13 cellular contexts compared by ENCODE assay signal in the genomic region with DNA sequence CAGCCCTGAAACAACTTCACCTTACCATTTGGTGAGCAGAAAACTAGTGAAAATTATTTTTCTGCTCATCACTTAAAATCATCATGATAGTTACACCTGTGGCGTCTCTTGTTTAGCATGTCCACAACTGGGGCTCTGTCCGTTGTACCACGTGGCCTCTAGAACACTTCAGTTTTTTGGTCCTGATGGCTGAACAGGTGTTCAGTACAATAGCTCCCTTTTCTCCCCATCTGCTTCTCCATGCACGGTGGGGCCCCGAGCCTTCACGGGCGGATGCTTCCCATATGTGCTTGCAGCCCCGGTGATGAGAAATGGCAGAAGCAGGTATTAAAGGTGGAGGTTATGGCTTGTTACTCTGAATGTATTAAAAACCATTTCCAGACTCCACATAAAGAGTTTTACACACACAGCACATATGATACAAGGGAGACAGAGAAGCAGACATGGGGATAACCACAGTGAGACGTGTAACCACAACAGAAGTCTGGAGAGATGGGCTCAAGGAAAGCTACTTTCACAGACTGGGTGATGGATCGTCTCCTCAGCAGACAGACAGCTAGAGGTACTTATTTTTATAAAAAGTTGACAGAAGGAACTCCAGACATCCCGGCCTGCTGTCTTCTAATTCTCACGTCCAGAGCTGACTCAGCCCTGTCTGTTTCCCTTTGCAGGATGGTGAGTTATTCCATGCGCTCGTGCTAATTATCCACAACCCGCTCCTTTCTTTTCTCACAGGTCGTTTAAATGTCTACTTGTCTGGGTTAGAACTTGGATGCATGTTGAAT.
DNase-seq lines count a peak whose midpoint lies in the region; ATAC-seq and TF ChIP-seq lines count a peak whose summit lies in the region.
"Had no signal": no experiment of that assay in that cellular context is flagged by ENCODE, and none has a peak within 500 bp of the region (broad histone marks: within the 10 kb centered on the region; RNA-seq: fewer than 3 reads in every experiment).

No MANE protein-coding gene starts in this region.

- H3K4me1 ChIP-seq in left ventricle myocardium inferior: peaks cover 16% of the 10 kb centered on the region
- H3K4me1 ChIP-seq: vagina had no signal

- intact Hi-C loops in left ventricle myocardium inferior (cut with micrococcal nuclease): no loop called here

- no peaks in the 10 kb centered on the region for H3K36me3 ChIP-seq in left ventricle myocardium inferior
- H3K36me3 ChIP-seq: vagina had no signal

- H3K27me3 ChIP-seq in left ventricle myocardium inferior (ENCODE audit: low read depth): no peaks in the 10 kb centered on the region
- H3K27me3 ChIP-seq: vagina had no signal

- DNase-seq in AG10803 (ENCODE audit: low read depth): peak; percentile 48
- peak; percentile 5 to 55 for DNase-seq in NCI-H526 (lab: John Stamatoyannopoulos, UW)
- DNase-seq in fibroblast of pulmonary artery (ENCODE audit: low read depth): peak; percentile 3
- DNase-seq in GOT3 (lab: John Stamatoyannopoulos, UW): no peak
- DNase-seq in left ventricle myocardium inferior: no peak
- DNase-seq in stimulated activated CD4-positive, alpha-beta T cell treated with anti-CD3 and anti-CD28 coated beads, Interleukin-2, amount 100 ng/mL, for 24 hours: no peak
- DNase-seq: activated CD4-positive, alpha-beta T cell treated with anti-CD3 and anti-CD28 coated beads for 4 hours; GDM1; SW 1271 had no signal

- no peak overlapping the region for H3K4me3 ChIP-seq in AG10803 (ENCODE audit: low read length)
- H3K4me3 ChIP-seq in fibroblast of pulmonary artery (replicated peaks; ENCODE audit: low read depth, low read length): no peak overlapping the region
- no peak overlapping the region for H3K4me3 ChIP-seq in left ventricle myocardium inferior
- H3K4me3 ChIP-seq: vagina had no signal

- H3K9me3 ChIP-seq in left ventricle myocardium inferior (replicated peaks): no peaks in the 10 kb centered on the region
- H3K9me3 ChIP-seq: vagina had no signal

- ATAC-seq in GM21529 (IDR thresholded peaks at IDR 0.05; ENCODE audit: unreplicated experiment): peak; percentile 32
- no peak for ATAC-seq in GM19035 (IDR thresholded peaks at IDR 0.05; ENCODE audit: unreplicated experiment)

- no peak for TF ChIP-seq CTCF in AG10803 (conservative IDR thresholded peaks at IDR 0.05; ENCODE audit: low read length)
- no peak for TF ChIP-seq CTCF in fibroblast of pulmonary artery (IDR thresholded peaks at IDR 0.05; ENCODE audit: low read length, missing control alignments)
- TF ChIP-seq CTCF in left ventricle myocardium inferior (IDR thresholded peaks at IDR 0.05; ENCODE audit: borderline replicate concordance): no peak

- H3K27ac ChIP-seq in left ventricle myocardium inferior (replicated peaks): no peak overlapping the region
- H3K27ac ChIP-seq: parathyroid adenoma, vagina had no signal

Comparison
In these comparisons a context has a peak if more than half of its experiments do, and no peak if none do; other contexts are left out.
1. DNase-seq: peak in AG10803 (single experiment), NCI-H526 (2 of 2) and fibroblast of pulmonary artery (single experiment); none in GOT3 (single experiment), left ventricle myocardium inferior (single experiment) and stimulated activated CD4-positive, alpha-beta T cell treated with anti-CD3 and anti-CD28 coated beads, Interleukin-2, amount 100 ng/mL, for 24 hours (0 of 2).